In the genomic region with DNA sequence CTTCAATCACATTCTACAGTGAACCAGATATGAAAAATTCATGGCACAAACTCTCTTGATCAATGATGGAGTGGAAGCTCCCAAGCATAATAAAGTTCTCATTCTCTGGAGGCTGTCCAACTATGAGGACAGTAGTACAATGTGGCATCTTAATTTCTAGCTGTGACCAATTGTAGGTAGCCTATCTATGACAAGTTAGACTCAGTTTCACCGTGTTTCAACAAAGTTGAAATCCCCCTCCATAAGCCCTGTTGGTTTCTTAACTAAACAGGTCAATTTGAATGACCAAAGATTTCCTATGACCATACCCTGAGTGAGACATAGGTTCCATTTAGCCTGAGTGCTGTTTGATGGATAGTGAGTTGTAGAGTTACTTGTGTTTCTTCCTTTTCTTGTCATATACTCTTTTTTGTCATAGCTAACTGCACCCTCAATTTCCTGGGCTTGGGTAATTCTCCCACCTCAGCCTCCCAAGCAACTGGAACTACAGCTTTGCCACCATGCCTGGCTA, we compare ENCODE assay signal across 30 cellular contexts. TPM values are rescaled to one million over a fixed set of nuclear protein-coding genes. Genes with fewer than 3 reads are reported as not detected.
DNase-seq lines count a peak whose midpoint lies in the region; ATAC-seq and TF ChIP-seq lines count a peak whose summit lies in the region.
"Had no signal": no experiment of that assay in that cellular context is flagged by ENCODE, and none has a peak within 500 bp of the region (broad histone marks: within the 10 kb centered on the region; RNA-seq: fewer than 3 reads in every experiment).

No MANE protein-coding gene starts in this region.

- CTCF ChIA-PET in activated CD4-positive, alpha-beta T cell treated with anti-CD3 and anti-CD28 coated beads for 36 hours (lab: Charles Lee): no interaction called here
- CTCF ChIA-PET in mammary epithelial cell (lab: Charles Lee; ENCODE audit: low non-redundant PET): no interaction called here

- H2BK120ac ChIP-seq in H9 (ENCODE audit: low read depth, low read length, poor library complexity, severe bottlenecking): no peak overlapping the region

- no peaks in the 10 kb centered on the region for H3K23me2 ChIP-seq in H9 (ENCODE audit: insufficient read length, low read depth, low read length, poor library complexity, severe bottlenecking)

- no peak for DNase-seq in activated CD4-positive, alpha-beta T cell treated with anti-CD3 and anti-CD28 coated beads for 36 hours
- DNase-seq in activated CD4-positive, alpha-beta T cell treated with anti-CD3 and anti-CD28 coated beads, Interleukin-2, amount 50 U/mL, for 4 hours: no peak
- DNase-seq in H9 (no peak), mammary epithelial cell (peak; percentile 38), progenitor cell of endocrine pancreas (ENCODE audit: low spot score, unreplicated experiment) (no peak)
- no peak for DNase-seq in activated CD4-positive, CD25-positive, alpha-beta regulatory T cell treated with anti-CD3 and anti-CD28 coated beads, Interleukin-2, amount 50 U/mL, for 72 hours
- no peak for DNase-seq in activated T-helper 1 cell treated with anti-CD3 and anti-CD28 coated beads, Interleukin-12 subunit alpha, Interleukin-12 subunit beta, Interleukin-2, Interleukin-4 antibody, amounts not matched to agents 30 ng/mL and 10 ng/mL and 1 ng/mL, durations not matched to agents 14 hours and 24 hours and 36 hours (ENCODE audit: low spot score)
- DNase-seq in stimulated activated CD4-positive, alpha-beta T cell treated with anti-CD3 and anti-CD28 coated beads, Interleukin-4, amount 100 ng/mL, for 24 hours: no peak
- DNase-seq: 8988T; activated CD4-positive, alpha-beta T cell treated with anti-CD3 and anti-CD28 coated beads, Interleukin-2, amount 10 ng/mL, durations not matched to agents 7 days and 5 days; aorta; colonic mucosa; DND-41; effector CD4-positive, alpha-beta T cell; GOT3; immature natural killer cell; NCI-H1417 treated with DMSO at 0.1 percent for 48 hours; NCI-H2081; NCI-H345; NCI-H748 treated with DMSO at 0.1 percent for 48 hours; nephron progenitor cell; RPMI8226; stimulated activated naive CD4-positive, alpha-beta T cell treated with Interleukin-2 at 50 U/mL for 16 hours; uterus; WERI-Rb-1 had no signal

- H3K9ac ChIP-seq in H9 (ENCODE audit: extremely low read depth, insufficient read length, low read length) (no peak overlapping the region), mammary epithelial cell (ENCODE audit: insufficient read depth, low read length) (no peak overlapping the region)

- in situ Hi-C loops in mammary epithelial cell (cut with MboI; ENCODE audit: low sequenced_read_pairs in 2 of 2): no loop called here

- H3K4me3 Mint-ChIP-seq in activated CD4-positive, alpha-beta T cell treated with anti-CD3 and anti-CD28 coated beads for 36 hours: no peak overlapping the region
- H3K4me3 Mint-ChIP-seq in H9: no peak overlapping the region
- peak overlapping the region; percentile 21 for H3K4me3 Mint-ChIP-seq in progenitor cell of endocrine pancreas (ENCODE audit: low read depth)
- H3K4me3 Mint-ChIP-seq in activated T-helper 1 cell treated with anti-CD3 and anti-CD28 coated beads, Interleukin-12 subunit alpha, Interleukin-12 subunit beta, Interleukin-2, Interleukin-4 antibody, amounts not matched to agents 30 ng/mL and 10 ng/mL and 1 ng/mL, durations not matched to agents 14 hours and 24 hours and 36 hours: no peak overlapping the region
- H3K4me3 Mint-ChIP-seq: activated CD4-positive, alpha-beta T cell treated with anti-CD3 and anti-CD28 coated beads, Interleukin-2, amount 10 ng/mL, durations not matched to agents 7 days and 5 days; activated naive CD8-positive, alpha-beta T cell; CD14-positive monocyte; immature natural killer cell; nephron progenitor cell had no signal

- peaks cover 2% of the 10 kb centered on the region for H3K36me3 Mint-ChIP-seq in activated CD4-positive, alpha-beta T cell treated with anti-CD3 and anti-CD28 coated beads for 36 hours (ENCODE audit: low read depth)
- H3K36me3 Mint-ChIP-seq in H9 (ENCODE audit: insufficient read depth in 1 of 3, low read depth in 3 of 3): 0 out of 7 replicates have a peak, but pooled peaks cover 0 to 3% (median 0%) of the 10 kb centered on the region in 3 experiments
- H3K36me3 Mint-ChIP-seq in progenitor cell of endocrine pancreas (ENCODE audit: insufficient read depth): peaks cover 18% of the 10 kb centered on the region
- H3K36me3 Mint-ChIP-seq in activated T-helper 1 cell treated with anti-CD3 and anti-CD28 coated beads, Interleukin-12 subunit alpha, Interleukin-12 subunit beta, Interleukin-2, Interleukin-4 antibody, amounts not matched to agents 30 ng/mL and 10 ng/mL and 1 ng/mL, durations not matched to agents 14 hours and 24 hours and 36 hours (ENCODE audit: low read depth): no peaks in the 10 kb centered on the region
- H3K36me3 Mint-ChIP-seq: activated naive CD8-positive, alpha-beta T cell; CD14-positive monocyte had no signal

- H2AK5ac ChIP-seq in H9 (ENCODE audit: insufficient read length, low read length): no peak overlapping the region

- no peak overlapping the region for H2BK15ac ChIP-seq in H9 (ENCODE audit: low read depth, low read length)

- H3K79me2 ChIP-seq in H9 (ENCODE audit: insufficient read depth, low read length) (peaks cover 19% of the 10 kb centered on the region; the same call in 1 of the 2 replicates), mammary epithelial cell (ENCODE audit: insufficient read depth, low read length) (peaks cover 93% of the 10 kb centered on the region)

- H3K36me3 ChIP-seq in mammary epithelial cell (ENCODE audit: insufficient read depth, low read length): no peaks in the 10 kb centered on the region
- H3K36me3 ChIP-seq: cardiac muscle cell, colonic mucosa, thoracic aorta, uterus, WERI-Rb-1 had no signal

- H3K27ac ChIP-seq in H9 (ENCODE audit: insufficient read length, low read depth, low read length) (no peak overlapping the region), mammary epithelial cell (ENCODE audit: insufficient read depth, low read depth, low read length) (peak overlapping the region; percentile 72)
- H3K27ac ChIP-seq: cardiac muscle cell, colonic mucosa, thoracic aorta, uterus, WERI-Rb-1 had no signal

- dilution Hi-C loops in mammary epithelial cell (cut with HindIII; ENCODE audit: low sequenced_read_pairs): no loop called here

- H3K79me1 ChIP-seq in H9 (ENCODE audit: insufficient read depth, low read depth, low read length, poor library complexity, severe bottlenecking): peaks cover 13% of the 10 kb centered on the region

- no peak overlapping the region for H3K23ac ChIP-seq in H9 (ENCODE audit: insufficient read length, low read depth, low read length)

- WGBS in H9 (ENCODE audit: extremely low coverage, insufficient read length, low lambda C conversion rate): no CpG with 5 or more reads among the region's 1 CpG
- 100% methylated on average over 1 of the region's 1 CpG for WGBS in mammary epithelial cell (ENCODE audit: low coverage, missing lambda C conversion rate)

- H3K4ac ChIP-seq in H9 (ENCODE audit: low read depth, low read length): no peak overlapping the region

- no peaks in the 10 kb centered on the region for H3K9me3 ChIP-seq in H9 (ENCODE audit: control insufficient read depth, low read depth, low read length)
- H3K9me3 ChIP-seq in mammary epithelial cell (replicated peaks; ENCODE audit: insufficient read depth, low read length): no peaks in the 10 kb centered on the region
- H3K9me3 ChIP-seq: colonic mucosa, thoracic aorta, uterus had no signal

- H3K27ac Mint-ChIP-seq in activated CD4-positive, alpha-beta T cell treated with anti-CD3 and anti-CD28 coated beads for 36 hours: no peak overlapping the region
- H3K27ac Mint-ChIP-seq in H9 (peak overlapping the region in 2 of 3 experiments; percentile 20 to 29; a peak in 2 of 7 replicates), progenitor cell of endocrine pancreas (peak overlapping the region; percentile 62)
- no peak overlapping the region for H3K27ac Mint-ChIP-seq in activated T-helper 1 cell treated with anti-CD3 and anti-CD28 coated beads, Interleukin-12 subunit alpha, Interleukin-12 subunit beta, Interleukin-2, Interleukin-4 antibody, amounts not matched to agents 30 ng/mL and 10 ng/mL and 1 ng/mL, durations not matched to agents 14 hours and 24 hours and 36 hours
- H3K27ac Mint-ChIP-seq: activated CD4-positive, alpha-beta T cell treated with anti-CD3 and anti-CD28 coated beads, Interleukin-2, amount 10 ng/mL, durations not matched to agents 7 days and 5 days; activated naive CD8-positive, alpha-beta T cell; activated T-helper 2 cell treated with anti-CD3 and anti-CD28 coated beads, Interferon-gamma antibody, Interleukin-2, Interleukin-4, amounts not matched to agents 10 μg/mL and 5 μg/mL and 100 μg/mL, durations not matched to agents 14 hours and 24 hours and 36 hours; CD14-positive monocyte; immature natural killer cell had no signal

- no peaks in the 10 kb centered on the region for H3K27me3 ChIP-seq in H9 (ENCODE audit: insufficient read depth, low read length)
- H3K27me3 ChIP-seq in mammary epithelial cell (ENCODE audit: insufficient read depth, low read length): no peaks in the 10 kb centered on the region
- H3K27me3 ChIP-seq: cardiac muscle cell, colonic mucosa, uterus had no signal

- TF ChIP-seq CTCF in H9 (conservative IDR thresholded peaks at IDR 0.05) (no peak), mammary epithelial cell (conservative IDR thresholded peaks at IDR 0.05 in 1 of 2, IDR thresholded peaks at IDR 0.05 in 1 of 2; ENCODE audit: extremely low read depth in 1 of 2, insufficient read depth in 1 of 2, low read depth in 1 of 2, low read length in 2 of 2) (no peak), progenitor cell of endocrine pancreas (IDR thresholded peaks at IDR 0.05; ENCODE audit: unreplicated experiment) (no peak)

- H4K8ac ChIP-seq in H9 (replicated peaks; ENCODE audit: insufficient read length, low read depth, low read length): no peak overlapping the region

- POLR2A ChIA-PET in activated CD4-positive, alpha-beta T cell treated with anti-CD3 and anti-CD28 coated beads for 36 hours (lab: Charles Lee): no interaction called here

- H3K4me1 ChIP-seq in H9 (ENCODE audit: insufficient read depth, low read length) (no peaks in the 10 kb centered on the region; the same call in 1 of the 2 replicates), mammary epithelial cell (ENCODE audit: insufficient read depth, low read length) (peaks cover 12% of the 10 kb centered on the region)
- H3K4me1 ChIP-seq: colonic mucosa, uterus had no signal

- peaks cover 17% of the 10 kb centered on the region for H3K4me1 Mint-ChIP-seq in activated CD4-positive, alpha-beta T cell treated with anti-CD3 and anti-CD28 coated beads for 36 hours
- H3K4me1 Mint-ChIP-seq in H9: peaks cover 18 to 21% of the 10 kb centered on the region in 2 experiments
- H3K4me1 Mint-ChIP-seq in progenitor cell of endocrine pancreas (ENCODE audit: low read depth): peaks cover 24% of the 10 kb centered on the region
- peaks cover 6% of the 10 kb centered on the region for H3K4me1 Mint-ChIP-seq in activated T-helper 1 cell treated with anti-CD3 and anti-CD28 coated beads, Interleukin-12 subunit alpha, Interleukin-12 subunit beta, Interleukin-2, Interleukin-4 antibody, amounts not matched to agents 30 ng/mL and 10 ng/mL and 1 ng/mL, durations not matched to agents 14 hours and 24 hours and 36 hours (ENCODE audit: low read depth)
- H3K4me1 Mint-ChIP-seq: CD14-positive monocyte, immature natural killer cell, nephron progenitor cell had no signal

- no peak overlapping the region for H2BK20ac ChIP-seq in H9 (ENCODE audit: low read depth, low read length, poor library complexity, severe bottlenecking)

- H3K27me3 Mint-ChIP-seq in activated CD4-positive, alpha-beta T cell treated with anti-CD3 and anti-CD28 coated beads for 36 hours: no peaks in the 10 kb centered on the region
- no peaks in the 10 kb centered on the region for H3K27me3 Mint-ChIP-seq in H9 (ENCODE audit: low read depth)
- H3K27me3 Mint-ChIP-seq in progenitor cell of endocrine pancreas: no peaks in the 10 kb centered on the region
- H3K27me3 Mint-ChIP-seq in activated T-helper 1 cell treated with anti-CD3 and anti-CD28 coated beads, Interleukin-12 subunit alpha, Interleukin-12 subunit beta, Interleukin-2, Interleukin-4 antibody, amounts not matched to agents 30 ng/mL and 10 ng/mL and 1 ng/mL, durations not matched to agents 14 hours and 24 hours and 36 hours (ENCODE audit: insufficient read depth): no peaks in the 10 kb centered on the region
- H3K27me3 Mint-ChIP-seq: activated CD4-positive, alpha-beta T cell treated with anti-CD3 and anti-CD28 coated beads, Interleukin-2, amount 10 ng/mL, durations not matched to agents 7 days and 5 days; activated naive CD8-positive, alpha-beta T cell had no signal

- peak; percentile 61 for ATAC-seq in activated CD4-positive, alpha-beta T cell treated with anti-CD3 and anti-CD28 coated beads for 36 hours

- H2AFZ ChIP-seq in H9 (ENCODE audit: low read length): no peak overlapping the region
- H2AFZ ChIP-seq in mammary epithelial cell (ENCODE audit: low read depth, low read length): no peak overlapping the region

- H3K56ac ChIP-seq in H9 (ENCODE audit: insufficient read length, low read depth, low read length): no peak overlapping the region

- intact Hi-C loops in activated CD4-positive, alpha-beta T cell treated with anti-CD3 and anti-CD28 coated beads for 36 hours (cut with DNase I, micrococcal nuclease): no loop called here
- intact Hi-C loops in mammary epithelial cell (cut with micrococcal nuclease): loop anchor here (2.0 kb wide), 1 partner anchor 29 kb away; a partner anchor contains a TSS
- intact Hi-C loops in activated T-helper 1 cell treated with anti-CD3 and anti-CD28 coated beads, Interleukin-12 subunit alpha, Interleukin-12 subunit beta, Interleukin-2, Interleukin-4 antibody, amounts not matched to agents 30 ng/mL and 10 ng/mL and 1 ng/mL, durations not matched to agents 14 hours and 24 hours and 36 hours (cut with micrococcal nuclease): no loop called here

- no peaks in the 10 kb centered on the region for H3K9me3 Mint-ChIP-seq in activated CD4-positive, alpha-beta T cell treated with anti-CD3 and anti-CD28 coated beads for 36 hours (ENCODE audit: low read depth)
- H3K9me3 Mint-ChIP-seq in H9 (no peaks in the 10 kb centered on the region), progenitor cell of endocrine pancreas (ENCODE audit: low read depth) (peaks cover 5% of the 10 kb centered on the region)
- no peaks in the 10 kb centered on the region for H3K9me3 Mint-ChIP-seq in activated T-helper 1 cell treated with anti-CD3 and anti-CD28 coated beads, Interleukin-12 subunit alpha, Interleukin-12 subunit beta, Interleukin-2, Interleukin-4 antibody, amounts not matched to agents 30 ng/mL and 10 ng/mL and 1 ng/mL, durations not matched to agents 14 hours and 24 hours and 36 hours
- H3K9me3 Mint-ChIP-seq: activated CD4-positive, alpha-beta T cell treated with anti-CD3 and anti-CD28 coated beads, Interleukin-2, amount 10 ng/mL, durations not matched to agents 7 days and 5 days; activated T-helper 2 cell treated with anti-CD3 and anti-CD28 coated beads, Interferon-gamma antibody, Interleukin-2, Interleukin-4, amounts not matched to agents 10 μg/mL and 5 μg/mL and 100 μg/mL, durations not matched to agents 14 hours and 24 hours and 36 hours; immature natural killer cell; nephron progenitor cell had no signal

- no peak overlapping the region for H3K4me3 ChIP-seq in mammary epithelial cell (replicated peaks in 1 of 3; ENCODE audit: insufficient read depth in 1 of 3, low read depth in 2 of 3, low read length in 3 of 3)
- H3K4me3 ChIP-seq: cardiac muscle cell, colonic mucosa, thoracic aorta, uterus had no signal

- H2BK5ac ChIP-seq in H9 (ENCODE audit: insufficient read length, low read length): no peak overlapping the region

- no peak overlapping the region for H3T11ph ChIP-seq in H9 (ENCODE audit: low read length)

- H3K14ac ChIP-seq in H9 (ENCODE audit: insufficient read depth, low read length): no peak overlapping the region

- BruUV-seq in mammary epithelial cell (replicated peaks; lab: Mats Ljungman, UMichigan): no TSS peak

- H3K18ac ChIP-seq in H9 (ENCODE audit: insufficient read length, low read depth, low read length): no peak overlapping the region

- no peak overlapping the region for H4K91ac ChIP-seq in H9 (ENCODE audit: insufficient read length, low read depth, low read length)

- H3K4me2 ChIP-seq in H9 (ENCODE audit: insufficient read depth, insufficient read length, low read length) (no peak overlapping the region), mammary epithelial cell (ENCODE audit: insufficient read depth, low read depth, low read length) (peak overlapping the region; percentile 22)

- no peaks in the 10 kb centered on the region for H4K20me1 ChIP-seq in H9 (ENCODE audit: control insufficient read depth, insufficient read depth, insufficient read length)
- no peaks in the 10 kb centered on the region for H4K20me1 ChIP-seq in mammary epithelial cell (ENCODE audit: insufficient read depth, low read length)

- H4K5ac ChIP-seq in H9 (ENCODE audit: insufficient read length, low read depth, low read length): no peak overlapping the region

- no peak overlapping the region for H2BK12ac ChIP-seq in H9 (ENCODE audit: insufficient read length, low read depth, low read length)

RNA-seq across cellular contexts. Expression of a gene that starts 11.8 kb away (rescaled TPM):
- total RNA-seq in activated CD4-positive, alpha-beta T cell treated with anti-CD3 and anti-CD28 coated beads for 36 hours: 10 to 100 TPM; 12.6 to 12.8 TPM
- total RNA-seq in H9 (2021): 43.7 and 47.3 TPM in 2 replicates
- 10 to 100 TPM; 53.3 to 73.4 TPM for total RNA-seq in mammary epithelial cell
- 10.9 TPM for polyA plus RNA-seq in mammary epithelial cell
- polyA minus RNA-seq in mammary epithelial cell: 41.4 TPM
- total RNA-seq in progenitor cell of endocrine pancreas: 122 and 126 TPM in 2 replicates
- 5.1 and 7.3 TPM in 2 replicates for total RNA-seq in activated T-helper 1 cell treated with anti-CD3 and anti-CD28 coated beads, Interleukin-12 subunit alpha, Interleukin-12 subunit beta, Interleukin-2, Interleukin-4 antibody, amounts not matched to agents 30 ng/mL and 10 ng/mL and 1 ng/mL, durations not matched to agents 14 hours and 24 hours and 36 hours

RNA-seq across cellular contexts. Expression of a gene that starts 29.1 kb away (rescaled TPM):
- total RNA-seq in activated CD4-positive, alpha-beta T cell treated with anti-CD3 and anti-CD28 coated beads for 36 hours: 10 to 100 TPM; 20.8 to 26.4 TPM
- total RNA-seq in H9 (2021) (14.0 and 20.3 TPM in 2 replicates), mammary epithelial cell (10 to 100 TPM; 38.3 to 42.0 TPM), progenitor cell of endocrine pancreas (36.7 and 37.7 TPM in 2 replicates)
- 34.7 TPM for polyA plus RNA-seq in mammary epithelial cell
- polyA minus RNA-seq in mammary epithelial cell: 7.1 TPM
- total RNA-seq in activated T-helper 1 cell treated with anti-CD3 and anti-CD28 coated beads, Interleukin-12 subunit alpha, Interleukin-12 subunit beta, Interleukin-2, Interleukin-4 antibody, amounts not matched to agents 30 ng/mL and 10 ng/mL and 1 ng/mL, durations not matched to agents 14 hours and 24 hours and 36 hours: 28.3 and 29.6 TPM in 2 replicates

Comparison
In these comparisons a context has a peak if more than half of its experiments do, and no peak if none do; other contexts are left out.
1. H3K27ac Mint-ChIP-seq: peak in H9 (2 of 3) and progenitor cell of endocrine pancreas (single experiment); none in activated CD4-positive, alpha-beta T cell treated with anti-CD3 and anti-CD28 coated beads for 36 hours (single experiment) and activated T-helper 1 cell treated with anti-CD3 and anti-CD28 coated beads, Interleukin-12 subunit alpha, Interleukin-12 subunit beta, Interleukin-2, Interleukin-4 antibody, amounts not matched to agents 30 ng/mL and 10 ng/mL and 1 ng/mL, durations not matched to agents 14 hours and 24 hours and 36 hours (single experiment).